Comparison of ENCODE assay signal across 8 cellular contexts in the genomic region with DNA sequence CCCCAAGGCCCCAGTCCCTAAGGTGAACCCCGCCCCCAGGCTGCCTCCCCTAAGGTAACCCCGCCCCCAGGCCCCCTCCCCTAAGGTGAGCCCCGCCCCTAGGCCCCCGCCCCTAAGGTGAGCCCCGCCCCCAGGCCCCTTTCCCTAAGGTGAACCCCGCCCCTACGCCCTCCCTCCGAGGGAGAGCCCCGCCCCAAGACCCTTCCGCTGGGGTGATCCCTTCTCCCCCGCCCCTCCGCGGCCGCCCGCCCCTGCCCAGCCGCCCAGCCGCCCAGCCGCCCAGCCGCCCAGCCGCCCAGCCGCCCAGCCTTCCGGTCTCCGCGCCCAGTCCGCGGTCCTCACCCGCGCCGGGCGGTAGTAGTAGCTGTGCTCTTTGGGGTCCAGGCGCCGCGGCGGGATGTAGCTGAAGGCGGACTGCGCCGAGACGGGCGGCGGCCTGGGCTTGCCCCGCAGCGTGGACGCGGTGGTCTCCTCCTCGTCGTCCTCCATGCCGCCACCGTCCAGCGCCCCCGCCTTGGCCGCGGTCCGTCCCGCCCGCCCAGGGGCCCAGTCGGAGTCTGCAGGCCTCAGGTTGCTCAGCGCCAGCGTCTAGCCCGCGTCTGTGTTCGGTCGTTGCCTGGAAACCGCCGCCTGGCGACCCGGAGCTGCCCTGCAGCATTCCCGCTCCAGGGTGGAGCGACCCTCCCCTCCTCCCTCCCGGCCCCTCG.
DNase-seq lines count a peak whose midpoint lies in the region; ATAC-seq and TF ChIP-seq lines count a peak whose summit lies in the region.

A gene with protein sequence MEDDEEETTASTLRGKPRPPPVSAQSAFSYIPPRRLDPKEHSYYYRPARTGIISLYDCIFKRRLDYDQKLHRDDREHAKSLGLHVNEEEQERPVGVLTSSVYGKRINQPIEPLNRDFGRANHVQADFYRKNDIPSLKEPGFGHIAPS (minus strand): TSS at position 601 of the 707 bp plus-strand sequence. CDS start 112 bp downstream, at position 489.

- no peak within 1 kb of the TSS for H3K27ac Mint-ChIP-seq in stimulated activated naive CD8-positive, alpha-beta T cell treated with anti-CD3 and anti-CD28 coated beads, Interleukin-15, Interleukin-2, amounts not matched to agents 100 ng/mL and 50 ng/mL, for 24 hours

- H3K4me3 Mint-ChIP-seq in stimulated activated naive CD8-positive, alpha-beta T cell treated with anti-CD3 and anti-CD28 coated beads, Interleukin-15, Interleukin-2, amounts not matched to agents 100 ng/mL and 50 ng/mL, for 24 hours = peak within 1 kb of the TSS; percentile 71

- peak; percentile 69 for DNase-seq in NCI-H1436 (lab: John Stamatoyannopoulos, UW)
- DNase-seq in NCI-H1436 treated with DMSO at 0.1 percent for 48 hours (lab: John Stamatoyannopoulos, UW) = no peak
- peak; percentile 63 for DNase-seq in NCI-H774 (lab: John Stamatoyannopoulos, UW)
- DNase-seq in choroid plexus epithelial cell (ENCODE audit: low read depth) = peak; percentile 66
- DNase-seq in kidney tubule cell (ENCODE audit: low spot score) = peak; percentile 53

- ATAC-seq in GM18867 (IDR thresholded peaks at IDR 0.05; ENCODE audit: unreplicated experiment) = no peak
- no peak for ATAC-seq in HG03432 (IDR thresholded peaks at IDR 0.05; ENCODE audit: unreplicated experiment)

- peak within 1 kb of the TSS; percentile 65 for H3K4me3 ChIP-seq in choroid plexus epithelial cell (ENCODE audit: low read depth, low read length)

- H3K9me3 Mint-ChIP-seq in stimulated activated naive CD8-positive, alpha-beta T cell treated with anti-CD3 and anti-CD28 coated beads, Interleukin-15, Interleukin-2, amounts not matched to agents 100 ng/mL and 50 ng/mL, for 24 hours = no peaks in the 10 kb centered on the region

- TF ChIP-seq CTCF in choroid plexus epithelial cell (conservative IDR thresholded peaks at IDR 0.05; ENCODE audit: low read depth, low read length) = peak; percentile 63

- peaks cover 45% of the 10 kb centered on the region for H3K27me3 Mint-ChIP-seq in stimulated activated naive CD8-positive, alpha-beta T cell treated with anti-CD3 and anti-CD28 coated beads, Interleukin-15, Interleukin-2, amounts not matched to agents 100 ng/mL and 50 ng/mL, for 24 hours

- peaks cover 13% of the 10 kb centered on the region for H3K4me1 Mint-ChIP-seq in stimulated activated naive CD8-positive, alpha-beta T cell treated with anti-CD3 and anti-CD28 coated beads, Interleukin-15, Interleukin-2, amounts not matched to agents 100 ng/mL and 50 ng/mL, for 24 hours (ENCODE audit: low read depth)

- no peaks in the 10 kb centered on the region for H3K36me3 Mint-ChIP-seq in stimulated activated naive CD8-positive, alpha-beta T cell treated with anti-CD3 and anti-CD28 coated beads, Interleukin-15, Interleukin-2, amounts not matched to agents 100 ng/mL and 50 ng/mL, for 24 hours (ENCODE audit: low read depth)
